In the genomic region with DNA sequence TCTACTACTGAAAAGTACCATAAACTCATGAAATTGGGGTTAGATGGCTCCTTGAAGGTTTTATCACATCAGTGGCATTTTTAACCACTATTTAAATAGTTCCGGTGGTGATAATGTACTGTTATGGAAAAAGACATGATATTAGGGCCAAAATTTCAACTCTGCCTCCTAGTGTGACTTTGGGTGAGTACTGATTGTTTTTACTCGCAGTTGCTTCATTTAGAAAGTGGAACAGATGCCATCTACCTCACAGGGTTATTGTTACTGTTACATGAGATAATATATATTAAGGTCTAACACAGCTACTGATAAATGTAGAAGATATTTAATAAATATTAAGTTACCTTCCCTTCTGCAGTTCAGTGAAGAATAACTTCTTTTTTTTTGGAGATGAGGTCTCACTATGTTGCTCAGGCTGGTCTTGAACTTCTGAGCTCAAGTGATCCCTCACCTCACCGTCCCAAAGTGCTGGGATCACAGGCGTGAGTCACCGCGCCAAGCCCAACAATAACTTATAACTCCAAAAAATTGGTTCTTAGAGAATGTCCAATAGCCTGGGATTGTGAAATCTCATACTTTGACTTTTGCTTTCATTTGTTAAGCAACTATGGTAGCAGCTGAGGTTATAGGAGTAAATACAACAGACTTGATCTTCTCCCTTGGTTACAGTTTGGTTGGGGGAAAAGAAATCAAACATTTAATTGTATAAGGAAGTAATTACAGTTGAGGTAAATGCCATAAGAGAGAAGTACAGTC, we compare ENCODE assay signal across 1 cellular context.
TF ChIP-seq lines count a peak whose summit lies in the region.

No MANE protein-coding gene starts in this region.

TF ChIP-seq in WTC11, 78 proteins besides CTCF, POLR2A, EP300 and RAD21 (continued from another document):
- no peak for TF ChIP-seq NFATC4 (CRISPR knock-in tag; IDR thresholded peaks at IDR 0.05)
